Comparison of ENCODE assay signal across 1 cellular context in genomic region chr2:9555338-9556120, GRCh38.
TF ChIP-seq lines count a peak whose summit lies in the region.

ADAM17 (minus strand) TSS chr2:9555830; CDS start chr2:9555605, 225 bp downstream.

TF ChIP-seq in K562, 482 proteins besides CTCF, POLR2A, EP300 and RAD21 (continued from another document and continues in another):
- TF ChIP-seq, protein P1, sequence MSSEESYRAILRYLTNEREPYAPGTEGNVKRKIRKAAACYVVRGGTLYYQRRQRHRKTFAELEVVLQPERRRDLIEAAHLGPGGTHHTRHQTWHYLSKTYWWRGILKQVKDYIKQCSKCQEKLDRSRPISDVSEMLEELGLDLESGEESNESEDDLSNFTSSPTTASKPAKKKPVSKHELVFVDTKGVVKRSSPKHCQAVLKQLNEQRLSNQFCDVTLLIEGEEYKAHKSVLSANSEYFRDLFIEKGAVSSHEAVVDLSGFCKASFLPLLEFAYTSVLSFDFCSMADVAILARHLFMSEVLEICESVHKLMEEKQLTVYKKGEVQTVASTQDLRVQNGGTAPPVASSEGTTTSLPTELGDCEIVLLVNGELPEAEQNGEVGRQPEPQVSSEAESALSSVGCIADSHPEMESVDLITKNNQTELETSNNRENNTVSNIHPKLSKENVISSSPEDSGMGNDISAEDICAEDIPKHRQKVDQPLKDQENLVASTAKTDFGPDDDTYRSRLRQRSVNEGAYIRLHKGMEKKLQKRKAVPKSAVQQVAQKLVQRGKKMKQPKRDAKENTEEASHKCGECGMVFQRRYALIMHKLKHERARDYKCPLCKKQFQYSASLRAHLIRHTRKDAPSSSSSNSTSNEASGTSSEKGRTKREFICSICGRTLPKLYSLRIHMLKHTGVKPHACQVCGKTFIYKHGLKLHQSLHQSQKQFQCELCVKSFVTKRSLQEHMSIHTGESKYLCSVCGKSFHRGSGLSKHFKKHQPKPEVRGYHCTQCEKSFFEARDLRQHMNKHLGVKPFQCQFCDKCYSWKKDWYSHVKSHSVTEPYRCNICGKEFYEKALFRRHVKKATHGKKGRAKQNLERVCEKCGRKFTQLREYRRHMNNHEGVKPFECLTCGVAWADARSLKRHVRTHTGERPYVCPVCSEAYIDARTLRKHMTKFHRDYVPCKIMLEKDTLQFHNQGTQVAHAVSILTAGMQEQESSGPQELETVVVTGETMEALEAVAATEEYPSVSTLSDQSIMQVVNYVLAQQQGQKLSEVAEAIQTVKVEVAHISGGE (CRISPR knock-in tag; IDR thresholded peaks at IDR 0.05): peak; percentile 86 to 96 (median 95)
- peak; percentile 87 for TF ChIP-seq TFAP4 (CRISPR knock-in tag; IDR thresholded peaks at IDR 0.05; ENCODE audit: borderline replicate concordance)
- TF ChIP-seq TAF9B (IDR thresholded peaks at IDR 0.05; ENCODE audit: partially characterized antibody): peak; percentile 64
- no peak for TF ChIP-seq FOSL1 (tag; conservative IDR thresholded peaks at IDR 0.05)
- peak; percentile 93 for TF ChIP-seq THRA (IDR thresholded peaks at IDR 0.05)
- TF ChIP-seq ZNF395 (CRISPR knock-in tag; IDR thresholded peaks at IDR 0.05): peak; percentile 90
- peak; percentile 95 for TF ChIP-seq VEZF1 (CRISPR knock-in tag; IDR thresholded peaks at IDR 0.05)
- TF ChIP-seq, protein P2, sequence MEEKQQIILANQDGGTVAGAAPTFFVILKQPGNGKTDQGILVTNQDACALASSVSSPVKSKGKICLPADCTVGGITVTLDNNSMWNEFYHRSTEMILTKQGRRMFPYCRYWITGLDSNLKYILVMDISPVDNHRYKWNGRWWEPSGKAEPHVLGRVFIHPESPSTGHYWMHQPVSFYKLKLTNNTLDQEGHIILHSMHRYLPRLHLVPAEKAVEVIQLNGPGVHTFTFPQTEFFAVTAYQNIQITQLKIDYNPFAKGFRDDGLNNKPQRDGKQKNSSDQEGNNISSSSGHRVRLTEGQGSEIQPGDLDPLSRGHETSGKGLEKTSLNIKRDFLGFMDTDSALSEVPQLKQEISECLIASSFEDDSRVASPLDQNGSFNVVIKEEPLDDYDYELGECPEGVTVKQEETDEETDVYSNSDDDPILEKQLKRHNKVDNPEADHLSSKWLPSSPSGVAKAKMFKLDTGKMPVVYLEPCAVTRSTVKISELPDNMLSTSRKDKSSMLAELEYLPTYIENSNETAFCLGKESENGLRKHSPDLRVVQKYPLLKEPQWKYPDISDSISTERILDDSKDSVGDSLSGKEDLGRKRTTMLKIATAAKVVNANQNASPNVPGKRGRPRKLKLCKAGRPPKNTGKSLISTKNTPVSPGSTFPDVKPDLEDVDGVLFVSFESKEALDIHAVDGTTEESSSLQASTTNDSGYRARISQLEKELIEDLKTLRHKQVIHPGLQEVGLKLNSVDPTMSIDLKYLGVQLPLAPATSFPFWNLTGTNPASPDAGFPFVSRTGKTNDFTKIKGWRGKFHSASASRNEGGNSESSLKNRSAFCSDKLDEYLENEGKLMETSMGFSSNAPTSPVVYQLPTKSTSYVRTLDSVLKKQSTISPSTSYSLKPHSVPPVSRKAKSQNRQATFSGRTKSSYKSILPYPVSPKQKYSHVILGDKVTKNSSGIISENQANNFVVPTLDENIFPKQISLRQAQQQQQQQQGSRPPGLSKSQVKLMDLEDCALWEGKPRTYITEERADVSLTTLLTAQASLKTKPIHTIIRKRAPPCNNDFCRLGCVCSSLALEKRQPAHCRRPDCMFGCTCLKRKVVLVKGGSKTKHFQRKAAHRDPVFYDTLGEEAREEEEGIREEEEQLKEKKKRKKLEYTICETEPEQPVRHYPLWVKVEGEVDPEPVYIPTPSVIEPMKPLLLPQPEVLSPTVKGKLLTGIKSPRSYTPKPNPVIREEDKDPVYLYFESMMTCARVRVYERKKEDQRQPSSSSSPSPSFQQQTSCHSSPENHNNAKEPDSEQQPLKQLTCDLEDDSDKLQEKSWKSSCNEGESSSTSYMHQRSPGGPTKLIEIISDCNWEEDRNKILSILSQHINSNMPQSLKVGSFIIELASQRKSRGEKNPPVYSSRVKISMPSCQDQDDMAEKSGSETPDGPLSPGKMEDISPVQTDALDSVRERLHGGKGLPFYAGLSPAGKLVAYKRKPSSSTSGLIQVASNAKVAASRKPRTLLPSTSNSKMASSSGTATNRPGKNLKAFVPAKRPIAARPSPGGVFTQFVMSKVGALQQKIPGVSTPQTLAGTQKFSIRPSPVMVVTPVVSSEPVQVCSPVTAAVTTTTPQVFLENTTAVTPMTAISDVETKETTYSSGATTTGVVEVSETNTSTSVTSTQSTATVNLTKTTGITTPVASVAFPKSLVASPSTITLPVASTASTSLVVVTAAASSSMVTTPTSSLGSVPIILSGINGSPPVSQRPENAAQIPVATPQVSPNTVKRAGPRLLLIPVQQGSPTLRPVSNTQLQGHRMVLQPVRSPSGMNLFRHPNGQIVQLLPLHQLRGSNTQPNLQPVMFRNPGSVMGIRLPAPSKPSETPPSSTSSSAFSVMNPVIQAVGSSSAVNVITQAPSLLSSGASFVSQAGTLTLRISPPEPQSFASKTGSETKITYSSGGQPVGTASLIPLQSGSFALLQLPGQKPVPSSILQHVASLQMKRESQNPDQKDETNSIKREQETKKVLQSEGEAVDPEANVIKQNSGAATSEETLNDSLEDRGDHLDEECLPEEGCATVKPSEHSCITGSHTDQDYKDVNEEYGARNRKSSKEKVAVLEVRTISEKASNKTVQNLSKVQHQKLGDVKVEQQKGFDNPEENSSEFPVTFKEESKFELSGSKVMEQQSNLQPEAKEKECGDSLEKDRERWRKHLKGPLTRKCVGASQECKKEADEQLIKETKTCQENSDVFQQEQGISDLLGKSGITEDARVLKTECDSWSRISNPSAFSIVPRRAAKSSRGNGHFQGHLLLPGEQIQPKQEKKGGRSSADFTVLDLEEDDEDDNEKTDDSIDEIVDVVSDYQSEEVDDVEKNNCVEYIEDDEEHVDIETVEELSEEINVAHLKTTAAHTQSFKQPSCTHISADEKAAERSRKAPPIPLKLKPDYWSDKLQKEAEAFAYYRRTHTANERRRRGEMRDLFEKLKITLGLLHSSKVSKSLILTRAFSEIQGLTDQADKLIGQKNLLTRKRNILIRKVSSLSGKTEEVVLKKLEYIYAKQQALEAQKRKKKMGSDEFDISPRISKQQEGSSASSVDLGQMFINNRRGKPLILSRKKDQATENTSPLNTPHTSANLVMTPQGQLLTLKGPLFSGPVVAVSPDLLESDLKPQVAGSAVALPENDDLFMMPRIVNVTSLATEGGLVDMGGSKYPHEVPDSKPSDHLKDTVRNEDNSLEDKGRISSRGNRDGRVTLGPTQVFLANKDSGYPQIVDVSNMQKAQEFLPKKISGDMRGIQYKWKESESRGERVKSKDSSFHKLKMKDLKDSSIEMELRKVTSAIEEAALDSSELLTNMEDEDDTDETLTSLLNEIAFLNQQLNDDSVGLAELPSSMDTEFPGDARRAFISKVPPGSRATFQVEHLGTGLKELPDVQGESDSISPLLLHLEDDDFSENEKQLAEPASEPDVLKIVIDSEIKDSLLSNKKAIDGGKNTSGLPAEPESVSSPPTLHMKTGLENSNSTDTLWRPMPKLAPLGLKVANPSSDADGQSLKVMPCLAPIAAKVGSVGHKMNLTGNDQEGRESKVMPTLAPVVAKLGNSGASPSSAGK (IDR thresholded peaks at IDR 0.05): peak; percentile 91
- TF ChIP-seq ILF3 (IDR thresholded peaks at IDR 0.05; ENCODE audit: borderline replicate concordance): no peak
- 0 out of 2 replicates have a peak, but pooled peaks have one; percentile 29 for TF ChIP-seq MYNN (IDR thresholded peaks at IDR 0.05)
- no peak for TF ChIP-seq MYNN (CRISPR knock-in tag; IDR thresholded peaks at IDR 0.05)
- TF ChIP-seq, protein P3, sequence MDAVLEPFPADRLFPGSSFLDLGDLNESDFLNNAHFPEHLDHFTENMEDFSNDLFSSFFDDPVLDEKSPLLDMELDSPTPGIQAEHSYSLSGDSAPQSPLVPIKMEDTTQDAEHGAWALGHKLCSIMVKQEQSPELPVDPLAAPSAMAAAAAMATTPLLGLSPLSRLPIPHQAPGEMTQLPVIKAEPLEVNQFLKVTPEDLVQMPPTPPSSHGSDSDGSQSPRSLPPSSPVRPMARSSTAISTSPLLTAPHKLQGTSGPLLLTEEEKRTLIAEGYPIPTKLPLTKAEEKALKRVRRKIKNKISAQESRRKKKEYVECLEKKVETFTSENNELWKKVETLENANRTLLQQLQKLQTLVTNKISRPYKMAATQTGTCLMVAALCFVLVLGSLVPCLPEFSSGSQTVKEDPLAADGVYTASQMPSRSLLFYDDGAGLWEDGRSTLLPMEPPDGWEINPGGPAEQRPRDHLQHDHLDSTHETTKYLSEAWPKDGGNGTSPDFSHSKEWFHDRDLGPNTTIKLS (IDR thresholded peaks at IDR 0.05; ENCODE audit: borderline replicate concordance, low read depth): peak; percentile 79
- TF ChIP-seq PHB2 (IDR thresholded peaks at IDR 0.05; ENCODE audit: low read depth): 0 out of 2 replicates have a peak, but pooled peaks have one; percentile 37
- TF ChIP-seq, protein P4, sequence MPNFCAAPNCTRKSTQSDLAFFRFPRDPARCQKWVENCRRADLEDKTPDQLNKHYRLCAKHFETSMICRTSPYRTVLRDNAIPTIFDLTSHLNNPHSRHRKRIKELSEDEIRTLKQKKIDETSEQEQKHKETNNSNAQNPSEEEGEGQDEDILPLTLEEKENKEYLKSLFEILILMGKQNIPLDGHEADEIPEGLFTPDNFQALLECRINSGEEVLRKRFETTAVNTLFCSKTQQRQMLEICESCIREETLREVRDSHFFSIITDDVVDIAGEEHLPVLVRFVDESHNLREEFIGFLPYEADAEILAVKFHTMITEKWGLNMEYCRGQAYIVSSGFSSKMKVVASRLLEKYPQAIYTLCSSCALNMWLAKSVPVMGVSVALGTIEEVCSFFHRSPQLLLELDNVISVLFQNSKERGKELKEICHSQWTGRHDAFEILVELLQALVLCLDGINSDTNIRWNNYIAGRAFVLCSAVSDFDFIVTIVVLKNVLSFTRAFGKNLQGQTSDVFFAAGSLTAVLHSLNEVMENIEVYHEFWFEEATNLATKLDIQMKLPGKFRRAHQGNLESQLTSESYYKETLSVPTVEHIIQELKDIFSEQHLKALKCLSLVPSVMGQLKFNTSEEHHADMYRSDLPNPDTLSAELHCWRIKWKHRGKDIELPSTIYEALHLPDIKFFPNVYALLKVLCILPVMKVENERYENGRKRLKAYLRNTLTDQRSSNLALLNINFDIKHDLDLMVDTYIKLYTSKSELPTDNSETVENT (CRISPR knock-in tag; IDR thresholded peaks at IDR 0.05): 0 out of 2 replicates have a peak, but pooled peaks have one; percentile 18
- TF ChIP-seq NKRF (IDR thresholded peaks at IDR 0.05; ENCODE audit: borderline replicate concordance): peak; percentile 95
- 0 out of 4 replicates have a peak, but pooled peaks of 1 of the 2 experiments have one; percentile 20 for TF ChIP-seq ARNT (IDR thresholded peaks at IDR 0.05)
